In genomic region chr6:97915537-97915936, GRCh38 we compare ENCODE assay signal across 27 cellular contexts.
"Had no signal": no experiment of that assay in that cellular context is flagged by ENCODE, and none has a peak within 500 bp of the region (broad histone marks: within the 10 kb centered on the region; RNA-seq: fewer than 3 reads in every experiment).

No MANE protein-coding gene starts in this region.

- H3K9me3 ChIP-seq: adrenal gland, breast epithelium, SJSA1 had no signal

- H3K4me3 ChIP-seq: adrenal gland, breast epithelium, SJSA1 had no signal

- ATAC-seq: activated CD8-positive, alpha-beta T cell treated with anti-CD3 and anti-CD28 coated beads, Interleukin-2, amount 10 ng/mL, durations not matched to agents 7 days and 5 days; Panc1; T-helper 17 cell; WTC11 had no signal

- H3K4me1 ChIP-seq: adrenal gland, breast epithelium, SJSA1 had no signal

- H3K36me3 ChIP-seq: adrenal gland, breast epithelium, SJSA1 had no signal

- DNase-seq: activated CD4-positive, alpha-beta T cell treated with anti-CD3 and anti-CD28 coated beads for 48 hours; activated CD4-positive, alpha-beta T cell treated with anti-CD3 and anti-CD28 coated beads, Interleukin-2, amount 50 U/mL, for 4 hours; activated CD4-positive, CD25-positive, alpha-beta regulatory T cell treated with anti-CD3 and anti-CD28 coated beads, Interleukin-2, amount 50 U/mL, for 72 hours; activated CD8-positive, alpha-beta memory T cell treated with anti-CD3 and anti-CD28 coated beads, Interleukin-2, amount 50 U/mL, for 48 hours; activated CD8-positive, alpha-beta T cell treated with anti-CD3 and anti-CD28 coated beads, Interleukin-2, amount 10 ng/mL, durations not matched to agents 7 days and 5 days; activated naive CD4-positive, alpha-beta T cell treated with anti-CD3 and anti-CD28 coated beads, Interleukin-2, amount 50 U/mL, for 16 hours; activated naive CD8-positive, alpha-beta T cell treated with anti-CD3 and anti-CD28 coated beads, Interleukin-2, amount 10 ng/mL, durations not matched to agents 7 days and 5 days; activated T-cell treated with anti-CD3 and anti-CD28 coated beads, Interleukin-2, amount 50 U/mL, for 1 hour; adrenal gland; anterior cingulate cortex; caudate nucleus; NCI-H1092; NCI-H1417; NCI-H1694; NCI-H2029; NCI-H2107; NCI-H345; NCI-H510A; NCI-H82; SHP77; T-helper 17 cell; T-helper 9 cell had no signal

- H3K27ac ChIP-seq: adrenal gland, breast epithelium, RWPE1, SJSA1 had no signal

- H3K27me3 ChIP-seq: adrenal gland, breast epithelium, SJSA1 had no signal
